ENCODE assay signal across 25 cellular contexts in the genomic region with DNA sequence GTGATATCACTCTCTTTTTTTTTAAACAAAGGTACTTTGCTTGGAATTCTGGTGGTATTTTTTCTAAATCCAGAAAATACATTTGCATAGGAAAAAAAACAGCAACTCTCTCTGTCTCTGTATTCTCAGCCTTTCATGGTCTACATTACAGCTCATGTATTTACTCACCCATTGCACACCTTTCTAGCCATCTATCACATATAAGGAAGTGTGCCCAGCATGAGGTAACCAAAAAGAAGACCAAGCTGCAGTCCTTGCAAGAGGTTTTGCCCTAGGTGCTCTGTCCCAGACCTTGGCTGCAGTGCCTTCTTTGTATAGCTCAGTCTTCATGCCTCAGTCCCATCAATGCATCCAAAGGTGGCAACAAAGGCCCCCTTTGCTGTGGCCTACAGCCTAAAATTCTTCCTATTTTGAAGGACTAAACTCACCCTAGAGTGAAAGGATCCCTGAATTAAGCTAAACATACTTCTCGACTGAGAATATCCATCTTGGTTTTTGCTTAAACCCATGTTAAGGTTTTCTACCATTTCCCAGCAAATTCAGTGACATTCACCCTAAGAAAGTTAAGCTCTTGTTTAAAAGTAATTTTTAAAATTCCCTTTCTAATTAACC.
"Had no signal": no experiment of that assay in that cellular context is flagged by ENCODE, and none has a peak within 500 bp of the region (broad histone marks: within the 10 kb centered on the region; RNA-seq: fewer than 3 reads in every experiment).

No MANE protein-coding gene starts in this region.

- H3K9me3 ChIP-seq: gastrocnemius medialis, neutrophil, thoracic aorta had no signal

- H3K4me3 Mint-ChIP-seq: activated B cell treated with CpG ODN at 0.5 μM for 24 hours; activated CD8-positive, alpha-beta memory T cell treated with anti-CD3 and anti-CD28 coated beads, Interleukin-2, amount 10 ng/mL, durations not matched to agents 7 days and 5 days; activated CD8-positive, alpha-beta T cell treated with anti-CD3 and anti-CD28 coated beads for 36 hours; activated naive CD4-positive, alpha-beta T cell treated with anti-CD3 and anti-CD28 coated beads, Interleukin-2, amount 50 U/mL, for 24 hours; central memory CD8-positive, alpha-beta T cell; mesothelial cell of epicardium; naive B cell; nephron progenitor cell; stimulated activated naive CD8-positive, alpha-beta T cell treated with anti-CD3 and anti-CD28 coated beads, Interleukin-15, Interleukin-2, amounts not matched to agents 100 ng/mL and 50 ng/mL, for 24 hours; T-helper 2 cell treated with Interferon-gamma antibody and Interleukin-4, amounts not matched to agents 5 μg/mL and 100 μg/mL, for 36 hours had no signal

- H3K27me3 Mint-ChIP-seq: activated B cell treated with CpG ODN at 0.5 μM for 24 hours; activated CD8-positive, alpha-beta memory T cell treated with anti-CD3 and anti-CD28 coated beads, Interleukin-2, amount 10 ng/mL, durations not matched to agents 7 days and 5 days; activated CD8-positive, alpha-beta T cell treated with anti-CD3 and anti-CD28 coated beads for 36 hours; naive B cell; stimulated activated naive CD8-positive, alpha-beta T cell treated with anti-CD3 and anti-CD28 coated beads, Interleukin-15, Interleukin-2, amounts not matched to agents 100 ng/mL and 50 ng/mL, for 24 hours had no signal

- H3K9me3 Mint-ChIP-seq: activated B cell treated with CpG ODN at 0.5 μM for 24 hours; activated T-helper 2 cell treated with anti-CD3 and anti-CD28 coated beads, Interferon-gamma antibody, Interleukin-2, Interleukin-4, amounts not matched to agents 10 μg/mL and 5 μg/mL and 100 μg/mL, durations not matched to agents 14 hours and 24 hours and 36 hours; central memory CD8-positive, alpha-beta T cell; T-helper 2 cell treated with Interferon-gamma antibody and Interleukin-4, amounts not matched to agents 5 μg/mL and 100 μg/mL, for 36 hours had no signal

- ATAC-seq: activated CD8-positive, alpha-beta memory T cell treated with anti-CD3 and anti-CD28 coated beads, Interleukin-2, amount 10 ng/mL, durations not matched to agents 7 days and 5 days; activated CD8-positive, alpha-beta T cell treated with anti-CD3 and anti-CD28 coated beads for 36 hours; gastrocnemius medialis; left cardiac atrium; sciatic nerve had no signal

- H3K27ac ChIP-seq: gastrocnemius medialis, neutrophil, skin epidermis, thoracic aorta had no signal

- H3K4me1 Mint-ChIP-seq: activated B cell treated with CpG ODN at 0.5 μM for 24 hours; activated CD8-positive, alpha-beta memory T cell treated with anti-CD3 and anti-CD28 coated beads, Interleukin-2, amount 10 ng/mL, durations not matched to agents 7 days and 5 days; activated naive CD4-positive, alpha-beta T cell treated with anti-CD3 and anti-CD28 coated beads, Interleukin-2, amount 50 U/mL, for 24 hours; central memory CD8-positive, alpha-beta T cell; mesothelial cell of epicardium; naive B cell; nephron progenitor cell had no signal

- H3K4me3 ChIP-seq: gastrocnemius medialis, skin epidermis, thoracic aorta had no signal

- H3K27me3 ChIP-seq: gastrocnemius medialis, neutrophil had no signal

- H3K36me3 ChIP-seq: gastrocnemius medialis, neutrophil, thoracic aorta had no signal

- H3K4me1 ChIP-seq: gastrocnemius medialis had no signal

- DNase-seq: activated B cell treated with CpG ODN at 0.5 μM for 24 hours; activated CD4-positive, alpha-beta T cell treated with anti-CD3 and anti-CD28 coated beads, Interleukin-2, amount 50 U/mL, for 1 hour; activated CD8-positive, alpha-beta memory T cell treated with anti-CD3 and anti-CD28 coated beads, Interleukin-2, amount 10 ng/mL, durations not matched to agents 7 days and 5 days; activated CD8-positive, alpha-beta T cell treated with anti-CD3 and anti-CD28 coated beads for 36 hours; activated T-cell treated with anti-CD3 and anti-CD28 coated beads, Interleukin-2, amount 50 U/mL, for 48 hours; dermis blood vessel endothelial cell; effector CD4-positive, alpha-beta T cell; gastrocnemius medialis; glutamatergic neuron; left cardiac atrium; naive B cell; nephron progenitor cell; stimulated activated CD4-positive, alpha-beta T cell treated with anti-CD3 and anti-CD28 coated beads, Interleukin-12 subunit alpha, Interleukin-12 subunit beta, amount 100 ng/mL, for 4 hours; stimulated activated CD4-positive, alpha-beta T cell treated with anti-CD3 and anti-CD28 coated beads, Interleukin-4, amount 100 ng/mL, for 1 hour; trophoblast cell had no signal

- H3K27ac Mint-ChIP-seq: activated B cell treated with CpG ODN at 0.5 μM for 24 hours; activated CD8-positive, alpha-beta memory T cell treated with anti-CD3 and anti-CD28 coated beads, Interleukin-2, amount 10 ng/mL, durations not matched to agents 7 days and 5 days; activated CD8-positive, alpha-beta T cell treated with anti-CD3 and anti-CD28 coated beads for 36 hours; activated naive CD4-positive, alpha-beta T cell treated with anti-CD3 and anti-CD28 coated beads, Interleukin-2, amount 50 U/mL, for 24 hours; activated T-helper 2 cell treated with anti-CD3 and anti-CD28 coated beads, Interferon-gamma antibody, Interleukin-2, Interleukin-4, amounts not matched to agents 10 μg/mL and 5 μg/mL and 100 μg/mL, durations not matched to agents 14 hours and 24 hours and 36 hours; mesothelial cell of epicardium; naive B cell; nephron progenitor cell; stimulated activated naive CD8-positive, alpha-beta T cell treated with anti-CD3 and anti-CD28 coated beads, Interleukin-15, Interleukin-2, amounts not matched to agents 100 ng/mL and 50 ng/mL, for 24 hours; T-helper 2 cell treated with Interferon-gamma antibody and Interleukin-4, amounts not matched to agents 5 μg/mL and 100 μg/mL, for 36 hours had no signal

- H3K36me3 Mint-ChIP-seq: activated CD8-positive, alpha-beta memory T cell treated with anti-CD3 and anti-CD28 coated beads, Interleukin-2, amount 10 ng/mL, durations not matched to agents 7 days and 5 days; activated naive CD4-positive, alpha-beta T cell treated with anti-CD3 and anti-CD28 coated beads, Interleukin-2, amount 50 U/mL, for 24 hours; mesothelial cell of epicardium; naive B cell had no signal
